In the genomic region with DNA sequence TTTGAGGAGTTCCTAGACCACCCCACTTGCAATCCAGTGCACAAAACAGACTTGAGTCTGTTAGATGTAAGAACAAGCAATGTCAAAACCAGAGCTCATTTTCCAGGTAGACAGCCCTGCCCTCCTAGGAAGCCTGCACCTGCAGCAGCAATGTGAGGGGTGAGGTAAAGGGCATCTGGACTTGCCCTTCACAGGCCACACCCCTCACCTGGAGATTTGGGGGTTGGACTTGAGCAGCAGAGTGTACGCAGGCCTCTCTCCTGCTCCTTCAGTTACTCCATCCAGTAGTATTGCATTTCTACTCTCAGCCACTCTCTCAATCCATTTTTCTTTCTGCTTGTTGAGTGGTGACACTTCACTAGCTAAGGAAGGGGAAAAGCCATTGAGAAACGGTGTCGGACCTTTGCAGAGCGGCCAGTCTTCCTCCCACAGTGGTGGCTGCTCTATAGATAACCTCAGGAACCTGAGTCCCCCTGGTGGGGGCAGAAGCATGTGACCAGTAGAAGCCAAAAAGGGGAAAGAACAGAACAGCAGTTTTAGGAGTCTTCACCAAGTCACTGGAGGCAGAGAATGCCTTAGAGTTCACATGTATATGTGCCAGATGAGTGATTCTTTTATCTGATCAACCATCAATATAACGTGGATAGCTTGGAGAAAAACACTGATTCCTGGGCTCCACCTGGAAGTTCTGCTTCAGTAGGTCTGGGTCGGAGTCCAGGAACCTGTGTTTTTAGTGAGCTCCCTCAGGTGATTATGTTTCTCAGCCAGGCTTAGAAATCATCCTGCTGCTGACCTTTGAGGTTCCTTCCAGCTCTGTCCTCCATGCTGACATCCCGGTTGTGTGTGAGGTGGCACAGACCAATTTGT, we compare ENCODE assay signal across 16 cellular contexts. TPM values are rescaled to one million over a fixed set of nuclear protein-coding genes. Genes with fewer than 3 reads are reported as not detected.
DNase-seq lines count a peak whose midpoint lies in the region; ATAC-seq, FAIRE-seq and TF ChIP-seq lines count a peak whose summit lies in the region.
"Had no signal": no experiment of that assay in that cellular context is flagged by ENCODE, and none has a peak within 500 bp of the region (broad histone marks: within the 10 kb centered on the region; RNA-seq: fewer than 3 reads in every experiment).

No MANE protein-coding gene starts in this region.

- H3K4me1 ChIP-seq in small intestine (ENCODE audit: control insufficient read depth in 2 of 2, insufficient read depth in 1 of 2, low read depth in 1 of 2, low read length in 1 of 2) = no peaks in the 10 kb centered on the region

- no peaks in the 10 kb centered on the region for H3K4me1 Mint-ChIP-seq in endothelial cell (ENCODE audit: unreplicated experiment)
- H3K4me1 Mint-ChIP-seq: brain; CD4-positive, alpha-beta memory T cell had no signal

- no peak overlapping the region for H3K4me3 Mint-ChIP-seq in endothelial cell (ENCODE audit: unreplicated experiment)
- H3K4me3 Mint-ChIP-seq: brain; CD4-positive, alpha-beta memory T cell; naive thymus-derived CD8-positive, alpha-beta T cell; stimulated activated naive CD8-positive, alpha-beta T cell treated with anti-CD3 and anti-CD28 coated beads, Interleukin-15, Interleukin-2, amounts not matched to agents 100 ng/mL and 50 ng/mL, for 24 hours had no signal

- H3K27ac Mint-ChIP-seq in endothelial cell (ENCODE audit: unreplicated experiment) = no peak overlapping the region
- H3K27ac Mint-ChIP-seq: brain; stimulated activated naive CD8-positive, alpha-beta T cell treated with anti-CD3 and anti-CD28 coated beads, Interleukin-15, Interleukin-2, amounts not matched to agents 100 ng/mL and 50 ng/mL, for 24 hours had no signal

- H3K4me3 ChIP-seq in GM12864 (ENCODE audit: low read depth, low read length) = no peak overlapping the region
- H3K4me3 ChIP-seq in small intestine (ENCODE audit: low read depth in 1 of 2, low read length in 2 of 2) = no peak overlapping the region
- H3K4me3 ChIP-seq: left ventricle myocardium inferior had no signal

- no peaks in the 10 kb centered on the region for H3K9me3 ChIP-seq in small intestine (ENCODE audit: control insufficient read depth, low read depth)
- H3K9me3 ChIP-seq: left ventricle myocardium inferior had no signal

- no peak overlapping the region for H3K27ac ChIP-seq in small intestine (ENCODE audit: low read depth in 1 of 2, low read length in 1 of 2)
- H3K27ac ChIP-seq: left ventricle myocardium inferior had no signal

- ATAC-seq in HG03280 (IDR thresholded peaks at IDR 0.05; ENCODE audit: unreplicated experiment) (no peak), GM18909 (IDR thresholded peaks at IDR 0.05; ENCODE audit: poor library complexity, unreplicated experiment) (no peak)
- ATAC-seq: naive thymus-derived CD8-positive, alpha-beta T cell had no signal

- peaks cover 14% of the 10 kb centered on the region for H3K36me3 Mint-ChIP-seq in endothelial cell (ENCODE audit: low read depth, unreplicated experiment)

- 54 to 76% (median 63%) methylated on average over 7 of the region's 7 CpGs for WGBS in small intestine, 3 donors

- peaks cover 15 to 20% of the 10 kb centered on the region in 2 donors for H3K36me3 ChIP-seq in small intestine (ENCODE audit: control insufficient read depth in 2 of 2, insufficient read depth in 2 of 2, low read length in 2 of 2)

- no peaks in the 10 kb centered on the region for H3K27me3 Mint-ChIP-seq in endothelial cell (ENCODE audit: unreplicated experiment)
- H3K27me3 Mint-ChIP-seq: brain; CD4-positive, alpha-beta memory T cell; naive thymus-derived CD8-positive, alpha-beta T cell; stimulated activated naive CD8-positive, alpha-beta T cell treated with anti-CD3 and anti-CD28 coated beads, Interleukin-15, Interleukin-2, amounts not matched to agents 100 ng/mL and 50 ng/mL, for 24 hours had no signal

- H3K9me3 Mint-ChIP-seq in endothelial cell (ENCODE audit: unreplicated experiment) = no peaks in the 10 kb centered on the region
- H3K9me3 Mint-ChIP-seq: brain; naive thymus-derived CD8-positive, alpha-beta T cell; stimulated activated naive CD8-positive, alpha-beta T cell treated with anti-CD3 and anti-CD28 coated beads, Interleukin-15, Interleukin-2, amounts not matched to agents 100 ng/mL and 50 ng/mL, for 24 hours had no signal

- FAIRE-seq in small intestine (lab: Jason Lieb, UNC) = no peak

- no peak for DNase-seq in GM12864 (ENCODE audit: low read depth)
- peak; percentile 55 for DNase-seq in NCI-H510A (lab: John Stamatoyannopoulos, UW)
- peak; percentile 33 for DNase-seq in endothelial cell (ENCODE audit: low spot score)
- peak; percentile 67 for DNase-seq in small intestine
- no peak for DNase-seq in ecto neural progenitor cell (ENCODE audit: low spot score)
- DNase-seq: activated CD4-positive, alpha-beta T cell treated with anti-CD3 and anti-CD28 coated beads, Interleukin-2, amount 50 U/mL, for 4 hours; activated effector memory CD4-positive, alpha-beta T cell treated with anti-CD3 and anti-CD28 coated beads, Interleukin-2, amount 50 U/mL, for 16 hours; CD4-positive, alpha-beta memory T cell; left ventricle myocardium inferior; naive thymus-derived CD8-positive, alpha-beta T cell; right cardiac atrium; T-helper 2 cell had no signal

- H3K27me3 ChIP-seq in small intestine (ENCODE audit: control insufficient read depth in 2 of 2, insufficient read depth in 2 of 2, low read length in 2 of 2) = no peaks in the 10 kb centered on the region

- TF ChIP-seq CTCF in GM12864 (IDR thresholded peaks at IDR 0.05; ENCODE audit: low read depth, low read length, missing control alignments) = peak; percentile 11
- peak; percentile 24 for TF ChIP-seq CTCF in endothelial cell (IDR thresholded peaks at IDR 0.05; ENCODE audit: unreplicated experiment)

RNA-seq across cellular contexts. Expression of a gene that starts 28.0 kb away (rescaled TPM):
- 20.3 TPM for total RNA-seq in endothelial cell (ENCODE audit: unreplicated experiment)
- polyA plus RNA-seq in small intestine = 10 to 100 TPM; 10.8 to 15.1 (median 13.4) TPM

Comparison
In these comparisons a context has a peak if more than half of its experiments do, and no peak if none do; other contexts are left out.
1. DNase-seq: peak in NCI-H510A (single experiment), endothelial cell (single experiment) and small intestine (single experiment); none in GM12864 (single experiment) and ecto neural progenitor cell (single experiment).